In the genomic region with DNA sequence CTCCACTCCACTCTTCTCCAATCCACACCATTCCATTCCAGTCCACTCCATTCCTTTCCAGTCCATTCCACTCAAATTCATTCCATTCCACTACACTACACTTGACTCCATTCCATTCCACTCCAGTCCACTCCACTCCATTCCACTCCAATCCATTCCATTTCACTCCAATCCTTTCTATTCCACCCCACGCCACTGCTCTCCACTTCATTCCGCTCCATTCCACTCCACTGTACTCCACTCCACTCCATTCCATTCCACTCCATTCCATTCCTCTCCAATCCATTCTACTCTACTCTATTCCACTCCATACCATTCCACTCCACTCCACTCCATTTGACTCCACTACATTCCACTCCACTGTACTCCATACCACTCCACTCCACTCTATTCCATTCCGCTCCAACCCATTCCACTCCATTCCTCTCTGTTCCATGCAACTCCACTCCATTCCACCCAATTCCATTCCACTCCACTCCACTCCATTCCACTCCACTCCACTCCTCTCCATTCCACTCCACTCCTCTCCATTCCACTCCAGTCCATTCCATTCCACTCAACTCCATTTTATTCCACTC, we compare ENCODE assay signal across 1 cellular context.
TF ChIP-seq lines count a peak whose summit lies in the region.

No MANE protein-coding gene starts in this region.

TF ChIP-seq in HepG2, 621 proteins besides CTCF, POLR2A, EP300 and RAD21:
- TF ChIP-seq LCORL (IDR thresholded peaks at IDR 0.05) (0 out of 2 replicates have a peak, but pooled peaks have one; percentile 6), LCORL (CRISPR knock-in tag; IDR thresholded peaks at IDR 0.05) (no peak), SOX6 (IDR thresholded peaks at IDR 0.05) (0 out of 2 replicates have a peak, but pooled peaks have one; percentile 66), SOX6 (CRISPR knock-in tag; IDR thresholded peaks at IDR 0.05) (no peak), TRIM22 (IDR thresholded peaks at IDR 0.05) (peak; percentile 77; the same call in 1 of the 2 replicates)
- TF ChIP-seq, protein P1, sequence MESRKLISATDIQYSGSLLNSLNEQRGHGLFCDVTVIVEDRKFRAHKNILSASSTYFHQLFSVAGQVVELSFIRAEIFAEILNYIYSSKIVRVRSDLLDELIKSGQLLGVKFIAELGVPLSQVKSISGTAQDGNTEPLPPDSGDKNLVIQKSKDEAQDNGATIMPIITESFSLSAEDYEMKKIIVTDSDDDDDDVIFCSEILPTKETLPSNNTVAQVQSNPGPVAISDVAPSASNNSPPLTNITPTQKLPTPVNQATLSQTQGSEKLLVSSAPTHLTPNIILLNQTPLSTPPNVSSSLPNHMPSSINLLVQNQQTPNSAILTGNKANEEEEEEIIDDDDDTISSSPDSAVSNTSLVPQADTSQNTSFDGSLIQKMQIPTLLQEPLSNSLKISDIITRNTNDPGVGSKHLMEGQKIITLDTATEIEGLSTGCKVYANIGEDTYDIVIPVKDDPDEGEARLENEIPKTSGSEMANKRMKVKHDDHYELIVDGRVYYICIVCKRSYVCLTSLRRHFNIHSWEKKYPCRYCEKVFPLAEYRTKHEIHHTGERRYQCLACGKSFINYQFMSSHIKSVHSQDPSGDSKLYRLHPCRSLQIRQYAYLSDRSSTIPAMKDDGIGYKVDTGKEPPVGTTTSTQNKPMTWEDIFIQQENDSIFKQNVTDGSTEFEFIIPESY (CRISPR knock-in tag; IDR thresholded peaks at IDR 0.05): no peak
